ENCODE assay signal across 29 cellular contexts in the genomic region with DNA sequence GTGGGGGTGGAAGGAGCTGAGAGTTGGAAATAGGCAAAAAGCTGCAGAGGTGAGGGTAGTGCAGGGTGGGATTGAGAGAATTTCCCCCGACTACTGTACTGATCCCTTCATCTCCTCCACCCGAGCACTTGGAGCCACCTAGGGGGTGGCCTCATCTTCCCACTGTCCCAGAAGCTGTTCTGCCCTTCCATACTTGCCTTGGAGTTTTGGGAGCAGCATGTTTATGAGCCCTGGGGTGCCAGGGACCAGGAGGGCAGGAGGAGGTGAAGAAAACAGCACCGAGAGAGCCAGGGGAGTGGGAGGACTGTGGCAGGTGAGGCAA.
"Had no signal": no experiment of that assay in that cellular context is flagged by ENCODE, and none has a peak within 500 bp of the region (broad histone marks: within the 10 kb centered on the region; RNA-seq: fewer than 3 reads in every experiment).

No MANE protein-coding gene starts in this region.

- H3K27ac Mint-ChIP-seq: activated CD8-positive, alpha-beta T cell treated with anti-CD3 and anti-CD28 coated beads, Interleukin-2, amount 10 ng/mL, durations not matched to agents 7 days and 5 days; activated naive CD4-positive, alpha-beta T cell treated with anti-CD3 and anti-CD28 coated beads, Interleukin-2, amount 50 U/mL, for 72 hours; activated naive CD8-positive, alpha-beta T cell treated with anti-CD3 and anti-CD28 coated beads, Interleukin-2, amount 50 U/mL, for 24 hours; T-helper 2 cell treated with Interferon-gamma antibody and Interleukin-4, amounts not matched to agents 5 μg/mL and 100 μg/mL, for 36 hours had no signal

- H3K27me3 ChIP-seq: ascending aorta, body of pancreas, Peyer's patch, SJCRH30 had no signal

- H3K4me3 Mint-ChIP-seq: activated CD8-positive, alpha-beta T cell treated with anti-CD3 and anti-CD28 coated beads, Interleukin-2, amount 10 ng/mL, durations not matched to agents 7 days and 5 days; activated naive CD8-positive, alpha-beta T cell treated with anti-CD3 and anti-CD28 coated beads, Interleukin-2, amount 50 U/mL, for 24 hours; activated T-cell treated with anti-CD3 and anti-CD28 coated beads, Interleukin-2, amount 50 U/mL, for 4 hours; T-helper 2 cell treated with Interferon-gamma antibody and Interleukin-4, amounts not matched to agents 5 μg/mL and 100 μg/mL, for 36 hours had no signal

- DNase-seq: activated CD4-positive, alpha-beta T cell treated with anti-CD3 and anti-CD28 coated beads for 48 hours; activated CD4-positive, alpha-beta T cell treated with anti-CD3 and anti-CD28 coated beads, Interleukin-2, amount 50 U/mL, for 4 hours; activated CD4-positive, CD25-positive, alpha-beta regulatory T cell treated with anti-CD3 and anti-CD28 coated beads, Interleukin-2, amount 50 U/mL, for 72 hours; activated CD8-positive, alpha-beta T cell treated with anti-CD3 and anti-CD28 coated beads, Interleukin-2, amount 10 ng/mL, durations not matched to agents 7 days and 5 days; activated effector memory CD4-positive, alpha-beta T cell treated with anti-CD3 and anti-CD28 coated beads, Interleukin-2, amount 50 U/mL, for 16 hours; activated naive CD4-positive, alpha-beta T cell treated with Interleukin-2 at 50 U/mL for 16 hours; activated naive CD8-positive, alpha-beta T cell treated with anti-CD3 and anti-CD28 coated beads, Interleukin-2, amount 50 U/mL, for 24 hours; activated T-cell treated with anti-CD3 and anti-CD28 coated beads, Interleukin-2, amount 50 U/mL, for 4 hours; amniotic stem cell; central memory CD4-positive, alpha-beta T cell; KG1; NCI-H1092; NCI-H1417; NCI-H1694 treated with DMSO at 0.1 percent for 48 hours; NCI-H2029 treated with DMSO at 0.1 percent for 48 hours; NCI-H345; NCI-H510A; NCI-H69; NK-92 treated with Interleukin-12 subunit alpha and Interleukin-12 subunit beta, amount 100 ng/mL, for 24 hours; OCI-M1; Right ventricle myocardium superior; SJCRH30; SK-N-SH had no signal

- ATAC-seq: activated CD8-positive, alpha-beta T cell treated with anti-CD3 and anti-CD28 coated beads, Interleukin-2, amount 10 ng/mL, durations not matched to agents 7 days and 5 days; activated naive CD4-positive, alpha-beta T cell treated with anti-CD3 and anti-CD28 coated beads, Interleukin-2, amount 50 U/mL, for 72 hours; activated naive CD8-positive, alpha-beta T cell treated with anti-CD3 and anti-CD28 coated beads, Interleukin-2, amount 50 U/mL, for 24 hours; activated T-cell treated with anti-CD3 and anti-CD28 coated beads, Interleukin-2, amount 50 U/mL, for 4 hours; body of pancreas had no signal

- H3K9me3 Mint-ChIP-seq: activated naive CD4-positive, alpha-beta T cell treated with anti-CD3 and anti-CD28 coated beads, Interleukin-2, amount 50 U/mL, for 72 hours; activated naive CD8-positive, alpha-beta T cell treated with anti-CD3 and anti-CD28 coated beads, Interleukin-2, amount 50 U/mL, for 24 hours; activated T-cell treated with anti-CD3 and anti-CD28 coated beads, Interleukin-2, amount 50 U/mL, for 4 hours; T-helper 2 cell treated with Interferon-gamma antibody and Interleukin-4, amounts not matched to agents 5 μg/mL and 100 μg/mL, for 36 hours had no signal

- H3K9me3 ChIP-seq: ascending aorta, body of pancreas, Peyer's patch, SJCRH30, SK-N-SH had no signal

- H3K36me3 Mint-ChIP-seq: activated naive CD4-positive, alpha-beta T cell treated with anti-CD3 and anti-CD28 coated beads, Interleukin-2, amount 50 U/mL, for 72 hours had no signal

- H3K4me1 ChIP-seq: ascending aorta, Peyer's patch, SJCRH30 had no signal

- H3K27ac ChIP-seq: ascending aorta, body of pancreas, RWPE1, SJCRH30 had no signal

- H3K36me3 ChIP-seq: ascending aorta, Peyer's patch, SJCRH30 had no signal

- H3K4me3 ChIP-seq: ascending aorta, body of pancreas, Peyer's patch, SJCRH30 had no signal
